Comparison of ENCODE assay signal across 13 cellular contexts in the genomic region with DNA sequence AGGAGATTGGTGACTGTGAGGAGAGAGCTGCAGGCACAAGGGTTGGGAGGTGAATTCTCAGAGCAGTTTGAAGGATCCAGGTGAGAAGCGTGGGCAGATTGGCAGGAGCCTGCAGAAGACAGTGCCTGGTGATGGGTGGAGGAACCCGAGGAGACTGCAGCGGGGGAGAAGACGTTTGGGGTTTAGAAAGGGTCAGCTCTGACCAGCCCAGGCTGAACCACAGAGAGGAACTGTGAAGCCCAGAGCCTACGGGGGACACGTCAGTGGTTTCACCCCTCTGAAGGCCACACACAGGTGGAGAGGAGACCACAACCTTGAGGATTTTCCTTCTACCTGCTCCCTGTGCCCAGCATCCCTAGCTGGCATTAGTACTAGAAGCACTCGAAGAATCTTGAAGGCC.
"Had no signal": no experiment of that assay in that cellular context is flagged by ENCODE, and none has a peak within 500 bp of the region (broad histone marks: within the 10 kb centered on the region; RNA-seq: fewer than 3 reads in every experiment).

No MANE protein-coding gene starts in this region.

- H3K4me3 ChIP-seq: left lung, upper lobe of right lung had no signal

- H3K36me3 Mint-ChIP-seq: activated naive CD8-positive, alpha-beta T cell treated with anti-CD3 and anti-CD28 coated beads for 36 hours had no signal

- H3K27me3 ChIP-seq: upper lobe of right lung had no signal

- H3K9me3 ChIP-seq: left lung, upper lobe of right lung had no signal

- H3K27ac ChIP-seq: left lung, parathyroid adenoma, upper lobe of right lung had no signal

- ATAC-seq: left lung, upper lobe of right lung had no signal

- H3K4me3 Mint-ChIP-seq: activated naive CD8-positive, alpha-beta T cell treated with anti-CD3 and anti-CD28 coated beads for 36 hours; stimulated activated naive CD8-positive, alpha-beta T cell treated with anti-CD3 and anti-CD28 coated beads, Interleukin-15, Interleukin-2, amounts not matched to agents 100 ng/mL and 50 ng/mL, for 24 hours had no signal

- H3K4me1 Mint-ChIP-seq: activated naive CD8-positive, alpha-beta T cell treated with anti-CD3 and anti-CD28 coated beads for 36 hours had no signal

- H3K9me3 Mint-ChIP-seq: activated naive CD8-positive, alpha-beta T cell treated with anti-CD3 and anti-CD28 coated beads for 36 hours; stimulated activated naive CD8-positive, alpha-beta T cell treated with anti-CD3 and anti-CD28 coated beads, Interleukin-15, Interleukin-2, amounts not matched to agents 100 ng/mL and 50 ng/mL, for 24 hours had no signal

- H3K4me1 ChIP-seq: left lung, parathyroid adenoma, upper lobe of right lung had no signal

- H3K27ac Mint-ChIP-seq: activated naive CD8-positive, alpha-beta T cell treated with anti-CD3 and anti-CD28 coated beads for 36 hours; stimulated activated naive CD8-positive, alpha-beta T cell treated with anti-CD3 and anti-CD28 coated beads, Interleukin-15, Interleukin-2, amounts not matched to agents 100 ng/mL and 50 ng/mL, for 24 hours had no signal

- H3K36me3 ChIP-seq: left lung, upper lobe of right lung had no signal

- DNase-seq: activated CD4-positive, alpha-beta T cell treated with anti-CD3 and anti-CD28 coated beads for 1 hour; activated CD4-positive, alpha-beta T cell treated with anti-CD3 and anti-CD28 coated beads, Interleukin-2, amount 50 U/mL, for 48 hours; activated gamma-delta T cell treated with Interleukin-2 at 50 U/mL for 16 hours; activated naive CD8-positive, alpha-beta T cell treated with anti-CD3 and anti-CD28 coated beads for 36 hours; activated T-cell treated with anti-CD3 and anti-CD28 coated beads, Interleukin-2, amount 50 U/mL, for 48 hours; dermis blood vessel endothelial cell; left lung; mesenchymal stem cell; stimulated activated CD4-positive, alpha-beta T cell treated with anti-CD3 and anti-CD28 coated beads, Interleukin-2, amount 100 ng/mL, for 48 hours; T-helper 9 cell; upper lobe of right lung had no signal
